9 cellular contexts compared by ENCODE assay signal in the genomic region with DNA sequence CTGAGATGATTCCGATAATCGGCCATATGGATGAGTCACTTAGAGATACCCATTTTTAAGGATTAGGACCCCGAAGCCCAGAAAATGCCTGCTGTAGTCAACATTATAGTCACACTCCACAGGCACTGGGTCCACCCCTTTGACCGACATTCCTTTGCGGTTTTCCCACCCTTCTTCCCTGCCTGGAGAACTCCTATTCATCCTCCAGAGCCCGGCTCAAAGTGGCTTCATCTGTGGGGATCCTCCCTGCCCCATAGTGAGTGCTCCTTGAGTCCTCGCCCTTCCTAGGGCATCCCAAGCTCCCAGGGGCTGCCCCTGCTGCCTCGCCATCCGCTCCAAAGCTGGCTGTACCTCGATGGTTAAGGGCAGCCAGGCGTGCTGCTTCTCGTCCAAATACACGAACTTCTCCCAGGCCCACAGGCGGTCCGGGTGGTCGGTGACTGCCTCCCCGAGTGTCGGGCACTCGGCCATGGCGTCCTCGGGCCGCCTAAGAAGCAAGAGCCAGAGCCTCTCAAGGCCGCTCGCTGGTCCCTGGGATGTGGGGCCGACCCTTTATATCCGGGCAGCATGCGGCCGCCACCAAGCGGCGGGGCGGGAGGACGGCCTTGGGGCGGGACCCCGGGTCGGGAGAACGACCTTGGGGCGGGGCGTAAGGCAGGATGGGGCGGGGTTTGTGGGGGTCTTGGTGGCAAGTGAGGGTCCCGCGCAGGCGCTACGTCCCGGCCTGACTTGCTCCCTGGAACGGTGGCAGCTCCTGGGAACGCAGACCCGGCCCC. TPM values are rescaled to one million over a fixed set of nuclear protein-coding genes. Genes with fewer than 3 reads are reported as not detected.
DNase-seq lines count a peak whose midpoint lies in the region; ATAC-seq and TF ChIP-seq lines count a peak whose summit lies in the region.
"Had no signal": no experiment of that assay in that cellular context is flagged by ENCODE, and none has a peak within 500 bp of the region (broad histone marks: within the 10 kb centered on the region; RNA-seq: fewer than 3 reads in every experiment).

A gene with protein sequence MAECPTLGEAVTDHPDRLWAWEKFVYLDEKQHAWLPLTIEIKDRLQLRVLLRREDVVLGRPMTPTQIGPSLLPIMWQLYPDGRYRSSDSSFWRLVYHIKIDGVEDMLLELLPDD (minus strand): TSS at position 530 of the 776 bp plus-strand sequence. CDS start 59 bp downstream, at position 471.

- H3K36me3 Mint-ChIP-seq in chondrocyte (ENCODE audit: low read depth): no peaks in the 10 kb centered on the region

- no peak for TF ChIP-seq CTCF in chondrocyte (IDR thresholded peaks at IDR 0.05)
- no peak for TF ChIP-seq CTCF in foreskin fibroblast (IDR thresholded peaks at IDR 0.05; ENCODE audit: low read depth, low read length)

- no peak within 1 kb of the TSS for H3K27ac Mint-ChIP-seq in chondrocyte (ENCODE audit: unreplicated experiment)

- H3K4me3 Mint-ChIP-seq in chondrocyte (ENCODE audit: unreplicated experiment): no peak within 1 kb of the TSS

- no peaks in the 10 kb centered on the region for H3K4me1 Mint-ChIP-seq in chondrocyte (ENCODE audit: low read depth)

- no peak within 1 kb of the TSS for H3K4me3 ChIP-seq in foreskin fibroblast (ENCODE audit: low read depth in 1 of 2, low read length in 2 of 2)

- H3K9me3 Mint-ChIP-seq in chondrocyte (ENCODE audit: low read depth): no peaks in the 10 kb centered on the region

- peak; percentile 50 for ATAC-seq in GM18499 (IDR thresholded peaks at IDR 0.05; ENCODE audit: insufficient read depth, unreplicated experiment)
- peak; percentile 67 for ATAC-seq in GM21367 (IDR thresholded peaks at IDR 0.05; ENCODE audit: unreplicated experiment)
- peak; percentile 73 for ATAC-seq in HG03066 (IDR thresholded peaks at IDR 0.05; ENCODE audit: low read depth, unreplicated experiment)

- DNase-seq in chondrocyte (ENCODE audit: low spot score) (peak; percentile 85), cerebellum (ENCODE audit: low spot score) (no peak), NCI-H1436 (lab: John Stamatoyannopoulos, UW) (no peak), foreskin fibroblast (no peak)
- DNase-seq in activated naive CD4-positive, alpha-beta T cell (lab: John Stamatoyannopoulos, UW): no peak
- DNase-seq: caudate nucleus had no signal

- peaks cover 17% of the 10 kb centered on the region for H3K27me3 Mint-ChIP-seq in chondrocyte (ENCODE audit: low read depth)

RNA-seq across cellular contexts. Expression of the gene that starts here (rescaled TPM):
- total RNA-seq in chondrocyte (not detected in 3 replicates), cerebellum (not detected)

Comparison
In these comparisons a context has a peak if more than half of its experiments do, and no peak if none do; other contexts are left out.
1. Peak in DNase-seq in chondrocyte; RNA of the gene not detected or under 1 TPM.